ENCODE assay signal across 2 cellular contexts in the genomic region with DNA sequence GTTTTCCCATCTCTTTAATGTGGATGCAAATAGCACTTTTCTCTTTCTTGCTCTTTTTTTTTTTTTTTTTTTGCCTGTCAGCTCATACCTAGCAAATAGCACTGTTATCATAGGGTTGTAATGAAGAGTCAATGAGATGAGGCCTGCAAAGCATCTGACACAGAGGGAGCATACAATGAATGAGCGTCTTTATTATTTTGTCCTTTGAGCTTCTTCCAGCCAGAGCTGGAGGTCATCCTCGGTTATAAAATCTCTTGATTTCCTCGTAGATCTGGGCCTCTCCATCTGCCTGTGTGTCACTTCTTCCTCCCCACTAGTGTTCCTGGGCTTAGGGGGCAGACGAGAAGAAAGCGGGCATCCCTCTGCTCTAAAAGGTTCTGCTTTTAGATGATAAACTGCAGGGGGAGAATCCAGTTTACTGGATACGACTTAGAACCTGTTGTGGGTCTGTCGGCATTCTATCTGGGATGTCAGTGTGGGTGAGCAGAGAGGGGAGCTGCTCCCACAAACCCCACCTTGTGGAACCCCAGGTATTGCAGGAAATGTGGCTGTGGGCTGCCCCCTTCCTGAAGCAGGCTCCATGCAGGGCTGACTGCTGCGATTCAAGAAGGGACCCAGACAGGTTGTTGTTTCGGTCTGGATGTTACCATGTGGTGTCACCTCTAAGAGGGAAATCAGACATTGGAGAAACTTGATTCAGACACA.
A peak's percentile ranks its signal among the peaks of the same experiment; 100 is the strongest.
TF ChIP-seq lines count a peak whose summit lies in the region.

No MANE protein-coding gene starts in this region.

TF ChIP-seq in HCT116, 20 proteins besides CTCF, POLR2A, EP300 and RAD21 (continued from another document):
- TF ChIP-seq, protein P1, sequence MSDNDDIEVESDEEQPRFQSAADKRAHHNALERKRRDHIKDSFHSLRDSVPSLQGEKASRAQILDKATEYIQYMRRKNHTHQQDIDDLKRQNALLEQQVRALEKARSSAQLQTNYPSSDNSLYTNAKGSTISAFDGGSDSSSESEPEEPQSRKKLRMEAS (IDR thresholded peaks at IDR 0.05): no peak
- TF ChIP-seq SP1 (IDR thresholded peaks at IDR 0.05; ENCODE audit: low read depth): no peak

TF ChIP-seq in H1, 55 proteins besides CTCF, POLR2A, EP300 and RAD21:
- TF ChIP-seq TEAD4 (IDR thresholded peaks at IDR 0.05; ENCODE audit: low read depth, low read length) (0 out of 2 replicates have a peak, but pooled peaks have one; percentile 12), SIX5 (IDR thresholded peaks at IDR 0.05; ENCODE audit: low read depth, low read length) (no peak)
